ENCODE assay signal across 11 cellular contexts in the genomic region with DNA sequence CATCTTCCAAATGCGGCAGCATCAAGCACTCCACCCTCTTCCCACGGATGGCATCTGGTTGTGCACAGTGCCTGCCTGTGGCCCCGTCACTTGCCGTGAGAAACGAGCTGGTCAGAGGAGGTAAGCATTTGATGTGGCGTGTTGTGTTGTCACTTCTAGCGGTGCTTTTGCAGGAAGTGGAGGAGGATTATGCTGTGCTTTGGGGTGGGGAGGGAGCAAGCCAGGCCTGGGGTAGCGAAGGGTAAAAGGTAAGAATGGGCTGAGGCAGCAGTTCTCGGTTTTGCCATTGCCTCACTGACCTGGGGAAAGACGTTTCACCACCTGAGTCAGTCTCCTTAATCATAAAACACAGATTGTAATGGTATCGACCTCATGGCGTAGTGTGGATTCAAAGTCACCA. TPM values are rescaled to one million over a fixed set of nuclear protein-coding genes. Genes with fewer than 3 reads are reported as not detected.
DNase-seq lines count a peak whose midpoint lies in the region; ATAC-seq and TF ChIP-seq lines count a peak whose summit lies in the region.
"Had no signal": no experiment of that assay in that cellular context is flagged by ENCODE, and none has a peak within 500 bp of the region (broad histone marks: within the 10 kb centered on the region; RNA-seq: fewer than 3 reads in every experiment).

No MANE protein-coding gene starts in this region.

- H4K20me1 ChIP-seq in KMS-11 (ENCODE audit: insufficient read depth), result no peaks in the 10 kb centered on the region

- H3K9ac ChIP-seq in KMS-11, result peak overlapping the region; percentile 82

- peaks cover 73% of the 10 kb centered on the region for H3K4me1 ChIP-seq in KMS-11 (ENCODE audit: low read depth, poor library complexity, severe bottlenecking)
- peaks cover 6% of the 10 kb centered on the region; the same call in 1 of the 2 replicates for H3K4me1 ChIP-seq in SJCRH30
- H3K4me1 ChIP-seq in aorta (ENCODE audit: control insufficient read depth in 1 of 2, insufficient read depth in 2 of 2, low read length in 2 of 2), result no peaks in the 10 kb centered on the region
- H3K4me1 ChIP-seq in left lung, result peaks cover 16 to 29% of the 10 kb centered on the region in 2 donors

- TF ChIP-seq CTCF in KMS-11 (conservative IDR thresholded peaks at IDR 0.05; ENCODE audit: low read depth, low read length) (no peak), left lung (IDR thresholded peaks at IDR 0.05) (no peak)

- 71 to 74% methylated on average over 12 of the region's 12 CpGs for WGBS in aorta, 2 donors

- peaks cover 37% of the 10 kb centered on the region for H3K79me2 ChIP-seq in KMS-11 (ENCODE audit: insufficient read depth, low read depth)

- peak; percentile 57 for ATAC-seq in activated CD8-positive, alpha-beta T cell treated with anti-CD3 and anti-CD28 coated beads, Interleukin-2, amount 10 ng/mL, durations not matched to agents 7 days and 5 days
- peak; percentile 71 for ATAC-seq in effector memory CD8-positive, alpha-beta T cell (replicated peaks)
- no peak for ATAC-seq in aorta (ENCODE audit: low FRiP score)
- no peak for ATAC-seq in left lung

- intact Hi-C loops in aorta (cut with DNase I) (loop anchor here in 1 of 2 donors (10.0 kb wide), 1 partner anchor 244 kb away; a partner anchor contains a TSS), left lung (cut with DNase I) (no loop called here)

- CTCF ChIA-PET in activated CD8-positive, alpha-beta T cell treated with anti-CD3 and anti-CD28 coated beads, Interleukin-2, amount 10 ng/mL, durations not matched to agents 7 days and 5 days (lab: Charles Lee), result interaction anchor here (0.6 to 1.8 kb wide), 14 partner anchors 24 to 244 kb away, joined by 3 to 13 read pairs (median 4); no protein-coding TSS in a partner anchor

- peaks cover 3% of the 10 kb centered on the region; the same call in 1 of the 2 replicates for H3K36me3 ChIP-seq in KMS-11 (ENCODE audit: insufficient read depth)
- H3K36me3 ChIP-seq in SJCRH30, result peaks cover 57% of the 10 kb centered on the region
- H3K36me3 ChIP-seq in aorta (ENCODE audit: control insufficient read depth in 1 of 2, insufficient read depth in 2 of 2, low read length in 1 of 2), result peaks cover 0 to 5% of the 10 kb centered on the region in 2 donors
- peaks cover 0 to 51% of the 10 kb centered on the region in 2 donors for H3K36me3 ChIP-seq in left lung

- peaks cover 64% of the 10 kb centered on the region for H3K4me1 Mint-ChIP-seq in activated CD8-positive, alpha-beta T cell treated with anti-CD3 and anti-CD28 coated beads, Interleukin-2, amount 10 ng/mL, durations not matched to agents 7 days and 5 days (ENCODE audit: low read depth)
- peaks cover 52 to 54% of the 10 kb centered on the region in 2 donors for H3K4me1 Mint-ChIP-seq in effector memory CD8-positive, alpha-beta T cell (ENCODE audit: low read depth in 2 of 2)

- H3K27me3 Mint-ChIP-seq in activated CD8-positive, alpha-beta T cell treated with anti-CD3 and anti-CD28 coated beads, Interleukin-2, amount 10 ng/mL, durations not matched to agents 7 days and 5 days (ENCODE audit: low read depth), result no peaks in the 10 kb centered on the region
- no peaks in the 10 kb centered on the region for H3K27me3 Mint-ChIP-seq in effector memory CD8-positive, alpha-beta T cell

- no peak overlapping the region for H2AFZ ChIP-seq in KMS-11 (ENCODE audit: low read depth)

- H3K4me3 ChIP-seq in KMS-11 (IDR thresholded peaks at IDR 0.05; ENCODE audit: insufficient read depth, low read depth, low read length), result no peak overlapping the region
- H3K4me3 ChIP-seq in SJCRH30, result no peak overlapping the region
- H3K4me3 ChIP-seq in aorta (ENCODE audit: low read length in 2 of 2), result no peak overlapping the region
- no peak overlapping the region for H3K4me3 ChIP-seq in left lung
- H3K4me3 ChIP-seq: HAP-1 had no signal

- H3K27ac Mint-ChIP-seq in activated CD8-positive, alpha-beta T cell treated with anti-CD3 and anti-CD28 coated beads, Interleukin-2, amount 10 ng/mL, durations not matched to agents 7 days and 5 days, result peak overlapping the region; percentile 91
- H3K27ac Mint-ChIP-seq in effector memory CD8-positive, alpha-beta T cell, result peak overlapping the region; percentile 83 to 93

- peak overlapping the region; percentile 99 for H3K27ac ChIP-seq in KMS-11
- no peak overlapping the region for H3K27ac ChIP-seq in SJCRH30
- H3K27ac ChIP-seq in aorta (ENCODE audit: low read depth in 1 of 2, low read length in 2 of 2), result no peak overlapping the region
- H3K27ac ChIP-seq in left lung, result no peak overlapping the region

- peak overlapping the region; percentile 97 for H3K4me2 ChIP-seq in KMS-11

- H3K9me3 ChIP-seq in SJCRH30 (replicated peaks) (no peaks in the 10 kb centered on the region), aorta (ENCODE audit: control insufficient read depth, low read length) (no peaks in the 10 kb centered on the region), left lung (no peaks in the 10 kb centered on the region)
- H3K9me3 ChIP-seq: HAP-1 had no signal

- POLR2A ChIA-PET in activated CD8-positive, alpha-beta T cell treated with anti-CD3 and anti-CD28 coated beads, Interleukin-2, amount 10 ng/mL, durations not matched to agents 7 days and 5 days (lab: Charles Lee), result interaction anchor here (0.5 to 1.7 kb wide), 5 partner anchors 10 to 375 kb away, joined by 3 to 6 read pairs (median 4); a partner anchor contains a TSS

- peak overlapping the region; percentile 94 for H3K4me3 Mint-ChIP-seq in activated CD8-positive, alpha-beta T cell treated with anti-CD3 and anti-CD28 coated beads, Interleukin-2, amount 10 ng/mL, durations not matched to agents 7 days and 5 days
- H3K4me3 Mint-ChIP-seq in effector memory CD8-positive, alpha-beta T cell, result peak overlapping the region; percentile 94 to 98

- no peaks in the 10 kb centered on the region for H3K9me3 Mint-ChIP-seq in activated CD8-positive, alpha-beta T cell treated with anti-CD3 and anti-CD28 coated beads, Interleukin-2, amount 10 ng/mL, durations not matched to agents 7 days and 5 days (ENCODE audit: insufficient read depth)
- no peaks in the 10 kb centered on the region for H3K9me3 Mint-ChIP-seq in effector memory CD8-positive, alpha-beta T cell

- DNase-seq in activated CD8-positive, alpha-beta T cell treated with anti-CD3 and anti-CD28 coated beads, Interleukin-2, amount 10 ng/mL, durations not matched to agents 7 days and 5 days, result peak; percentile 83
- peak; percentile 63 to 72 (median 71) for DNase-seq in effector memory CD8-positive, alpha-beta T cell
- DNase-seq in stimulated activated CD4-positive, alpha-beta T cell treated with anti-CD3 and anti-CD28 coated beads, TNF-alpha, amount 100 ng/mL, for 4 hours (ENCODE audit: low read depth in 3 of 3), result peak in 2 of 3 experiments; percentile 36 to 43
- DNase-seq in SJCRH30 (no peak), aorta (no peak), left lung (no peak), foreskin melanocyte (no peak)
- DNase-seq: NCI-H2029 treated with DMSO at 0.1 percent for 48 hours had no signal

- H3K27me3 ChIP-seq in KMS-11 (ENCODE audit: insufficient read depth, low read depth) (no peaks in the 10 kb centered on the region), SJCRH30 (no peaks in the 10 kb centered on the region), aorta (ENCODE audit: control insufficient read depth in 1 of 2, insufficient read depth in 2 of 2, low read length in 1 of 2) (no peaks in the 10 kb centered on the region), left lung (peaks cover 0 to 10% of the 10 kb centered on the region in 2 donors)

- peaks cover 57% of the 10 kb centered on the region for H3K36me3 Mint-ChIP-seq in activated CD8-positive, alpha-beta T cell treated with anti-CD3 and anti-CD28 coated beads, Interleukin-2, amount 10 ng/mL, durations not matched to agents 7 days and 5 days (ENCODE audit: low read depth)
- H3K36me3 Mint-ChIP-seq in effector memory CD8-positive, alpha-beta T cell (ENCODE audit: insufficient read depth), result peaks cover 72% of the 10 kb centered on the region

RNA-seq across cellular contexts. Expression of a gene that starts 2.3 kb away (rescaled TPM):
- 10 to 100 TPM; 34.4 to 39.2 TPM for total RNA-seq in activated CD8-positive, alpha-beta T cell treated with anti-CD3 and anti-CD28 coated beads, Interleukin-2, amount 10 ng/mL, durations not matched to agents 7 days and 5 days
- total RNA-seq in SJCRH30 (2014; rRNA removed; shearing (Covaris generic)), result 23.0 and 25.6 TPM in 2 replicates
- total RNA-seq in aorta (10 to 100 TPM; 22.0 to 33.1 TPM), left lung (10 to 100 TPM; 20.3 to 32.6 TPM)
- polyA plus RNA-seq in aorta, result 10 to 100 TPM; 10.0 to 97.0 TPM

RNA-seq across cellular contexts. Expression of a gene that starts 30.7 kb away (rescaled TPM):
- 10 to 100 TPM; 35.8 to 36.6 TPM for total RNA-seq in activated CD8-positive, alpha-beta T cell treated with anti-CD3 and anti-CD28 coated beads, Interleukin-2, amount 10 ng/mL, durations not matched to agents 7 days and 5 days
- 49.2 and 54.3 TPM in 2 replicates for total RNA-seq in SJCRH30 (2014; rRNA removed; shearing (Covaris generic))
- total RNA-seq in aorta (10 to 100 TPM; 24.5 to 28.3 TPM), left lung (10 to 100 TPM; 24.2 to 25.9 TPM)
- polyA plus RNA-seq in aorta, result 10 to 100 TPM; 35.7 to 45.7 TPM

RNA-seq across cellular contexts. Expression of a gene that starts 44.9 kb away (rescaled TPM):
- not detected for total RNA-seq in activated CD8-positive, alpha-beta T cell treated with anti-CD3 and anti-CD28 coated beads, Interleukin-2, amount 10 ng/mL, durations not matched to agents 7 days and 5 days
- total RNA-seq in SJCRH30 (2014; rRNA removed; shearing (Covaris generic)), result not detected in 2 replicates
- total RNA-seq in aorta, result not detected
- not detected for polyA plus RNA-seq in aorta
- total RNA-seq in left lung, result 1 to 10 TPM; 2.1 to 3.6 TPM
- total RNA-seq: activated CD8-positive, alpha-beta memory T cell treated with anti-CD3 and anti-CD28 coated beads for 36 hours had no signal

Comparison
In these comparisons a context has a peak if more than half of its experiments do, and no peak if none do; other contexts are left out.
1. ATAC-seq: peak in activated CD8-positive, alpha-beta T cell treated with anti-CD3 and anti-CD28 coated beads, Interleukin-2, amount 10 ng/mL, durations not matched to agents 7 days and 5 days (single experiment) and effector memory CD8-positive, alpha-beta T cell (single experiment); none in aorta (single experiment) and left lung (single experiment).
2. DNase-seq: peak in activated CD8-positive, alpha-beta T cell treated with anti-CD3 and anti-CD28 coated beads, Interleukin-2, amount 10 ng/mL, durations not matched to agents 7 days and 5 days (single experiment), effector memory CD8-positive, alpha-beta T cell (3 of 3) and stimulated activated CD4-positive, alpha-beta T cell treated with anti-CD3 and anti-CD28 coated beads, TNF-alpha, amount 100 ng/mL, for 4 hours (2 of 3); none in SJCRH30 (0 of 2), aorta (0 of 2), left lung (0 of 2) and foreskin melanocyte (single experiment).